Comparison of ENCODE assay signal across 15 cellular contexts in genomic region chr2:109225170-109225775, GRCh38.
DNase-seq lines count a peak whose midpoint lies in the region; ATAC-seq, FAIRE-seq and TF ChIP-seq lines count a peak whose summit lies in the region.
"Had no signal": no experiment of that assay in that cellular context is flagged by ENCODE, and none has a peak within 500 bp of the region (broad histone marks: within the 10 kb centered on the region; RNA-seq: fewer than 3 reads in every experiment).

No MANE protein-coding gene starts in this region.

- H3K27me3 Mint-ChIP-seq in stimulated activated naive B cell treated with anti-CD40 and anti-IgM and Interleukin-4, amounts not matched to agents 10 μg/mL and 1 μg/mL and 100 μg/mL, for 72 hours, result no peaks in the 10 kb centered on the region
- H3K27me3 Mint-ChIP-seq: B cell had no signal

- TF ChIP-seq EP300 in GM12878 (IDR thresholded peaks at IDR 0.05; ENCODE audit: borderline replicate concordance in 1 of 2, control insufficient read depth in 1 of 2, low read depth in 2 of 2, low read length in 2 of 2), result no peak

- TF ChIP-seq POLR2A in GM12878 (IDR thresholded peaks at IDR 0.05; ENCODE audit: low read depth, low read length) (no peak), right lobe of liver (IDR thresholded peaks at IDR 0.05) (no peak)

- H3K9me3 ChIP-seq in right atrium auricular region (no peaks in the 10 kb centered on the region), GM12878 (replicated peaks; ENCODE audit: control insufficient read depth, insufficient read depth, low read length) (no peaks in the 10 kb centered on the region), right lobe of liver (no peaks in the 10 kb centered on the region)

- H3K4me2 ChIP-seq in KMS-11 (peak overlapping the region; percentile 76), GM12878 (ENCODE audit: control insufficient read depth, insufficient read depth) (0 out of 2 replicates have a peak overlapping the region, but pooled peaks have one; percentile 22)

- DNase-seq in right atrium auricular region (ENCODE audit: low spot score) (peak; percentile 36), cardiac septum (ENCODE audit: low spot score) (no peak), GM12878 (ENCODE audit: low read depth, low spot score) (no peak), DMS153 treated with DMSO at 0.1 percent for 48 hours (lab: John Stamatoyannopoulos, UW; ENCODE audit: unreplicated experiment) (no peak), right lobe of liver (no peak)
- no peak for DNase-seq in stimulated activated naive B cell treated with anti-CD40 and anti-IgM and Interleukin-4, amounts not matched to agents 10 μg/mL and 1 μg/mL and 100 μg/mL, for 72 hours
- DNase-seq: ACHN; CD4-positive, CD25-positive, alpha-beta regulatory T cell; GOT3; H9 had no signal

- no peak overlapping the region for H3K9ac ChIP-seq in KMS-11
- peak overlapping the region; percentile 31 for H3K9ac ChIP-seq in GM12878 (ENCODE audit: control insufficient read depth, insufficient read depth, low read length)

- FAIRE-seq in GM12878 (lab: Jason Lieb, UNC), result no peak
- FAIRE-seq: GM12891, K562 had no signal

- H3K36me3 ChIP-seq in right atrium auricular region, result no peaks in the 10 kb centered on the region
- no peaks in the 10 kb centered on the region for H3K36me3 ChIP-seq in KMS-11 (ENCODE audit: insufficient read depth)
- no peaks in the 10 kb centered on the region; a peak in 1 of 4 replicates for H3K36me3 ChIP-seq in GM12878 (ENCODE audit: control insufficient read depth in 2 of 2, insufficient read depth in 2 of 2, low read length in 1 of 2)
- H3K36me3 ChIP-seq in right lobe of liver, result no peaks in the 10 kb centered on the region

- H3K9me3 Mint-ChIP-seq in stimulated activated naive B cell treated with anti-CD40 and anti-IgM and Interleukin-4, amounts not matched to agents 10 μg/mL and 1 μg/mL and 100 μg/mL, for 72 hours, result no peaks in the 10 kb centered on the region
- H3K9me3 Mint-ChIP-seq: CD4-positive, CD25-positive, alpha-beta regulatory T cell; H9 had no signal

- H2AFZ ChIP-seq in KMS-11 (ENCODE audit: low read depth) (peak overlapping the region; percentile 22), GM12878 (ENCODE audit: control insufficient read depth, low read depth, low read length) (no peak overlapping the region; the same call in 1 of the 2 replicates)

- TF ChIP-seq CTCF in right atrium auricular region (IDR thresholded peaks at IDR 0.05) (no peak), KMS-11 (conservative IDR thresholded peaks at IDR 0.05; ENCODE audit: low read depth, low read length) (no peak), GM12878 (IDR thresholded peaks at IDR 0.05 in 2 of 3, conservative IDR thresholded peaks at IDR 0.05 in 1 of 3; ENCODE audit: control insufficient read depth in 2 of 3, extremely low read depth in 1 of 3, insufficient read depth in 1 of 3, low read depth in 3 of 3, low read length in 3 of 3) (no peak), right lobe of liver (IDR thresholded peaks at IDR 0.05) (no peak)

- SMC1A ChIA-PET in GM12878 (lab: Charles Lee; ENCODE audit: uncharacterized antibody, unreplicated experiment), result interaction anchor here (0.7 to 4.6 kb wide), 13 partner anchors 8 to 334 kb away, joined by 3 to 44 read pairs (median 4); partner anchors contain the start of gene SH3RF3

- peak overlapping the region; percentile 14 for H3K27ac Mint-ChIP-seq in stimulated activated naive B cell treated with anti-CD40 and anti-IgM and Interleukin-4, amounts not matched to agents 10 μg/mL and 1 μg/mL and 100 μg/mL, for 72 hours
- H3K27ac Mint-ChIP-seq: B cell; CD4-positive, CD25-positive, alpha-beta regulatory T cell; H9 had no signal

- RAD21 ChIA-PET in GM12878 (lab: Charles Lee; ENCODE audit: unreplicated experiment), result interaction anchor here (0.8 to 4.5 kb wide), 5 partner anchors 8 to 98 kb away, joined by 3 to 30 read pairs (median 3); no protein-coding TSS in a partner anchor

- peaks cover 4 to 27% of the 10 kb centered on the region in 2 donors for H3K4me1 Mint-ChIP-seq in stimulated activated naive B cell treated with anti-CD40 and anti-IgM and Interleukin-4, amounts not matched to agents 10 μg/mL and 1 μg/mL and 100 μg/mL, for 72 hours

- CTCF ChIA-PET in GM12878 (lab: Yijun Ruan, JAX), result interaction anchor here (1.0 to 2.6 kb wide), 5 partner anchors 10 to 93 kb away, joined by 4 to 13 read pairs (median 8); no protein-coding TSS in a partner anchor

- 56% methylated on average over 11 of the region's 11 CpGs for WGBS in GM12878 (ENCODE audit: insufficient coverage, insufficient replicate concordance, low lambda C conversion rate, missing lambda C conversion rate)
- 77% methylated on average over 5 of the region's 11 CpGs for WGBS in right lobe of liver (ENCODE audit: insufficient coverage, low coverage, low lambda C conversion rate, missing lambda C conversion rate)

- no peak for ATAC-seq in GM12878
- ATAC-seq in stimulated activated naive B cell treated with anti-CD40 and anti-IgM and Interleukin-4, amounts not matched to agents 10 μg/mL and 1 μg/mL and 100 μg/mL, for 72 hours (replicated peaks), result no peak
- ATAC-seq in right lobe of liver, result no peak
- ATAC-seq in GM19455 (IDR thresholded peaks at IDR 0.05; ENCODE audit: unreplicated experiment), result no peak
- ATAC-seq: K562 had no signal

- H3K36me3 Mint-ChIP-seq in stimulated activated naive B cell treated with anti-CD40 and anti-IgM and Interleukin-4, amounts not matched to agents 10 μg/mL and 1 μg/mL and 100 μg/mL, for 72 hours, result no peaks in the 10 kb centered on the region

- H3K4me1 ChIP-seq in right atrium auricular region (peaks cover 0 to 8% of the 10 kb centered on the region in 2 donors), KMS-11 (ENCODE audit: low read depth, poor library complexity, severe bottlenecking) (peaks cover 72% of the 10 kb centered on the region), GM12878 (ENCODE audit: control insufficient read depth, insufficient read depth, low read length) (peaks cover 12% of the 10 kb centered on the region), right lobe of liver (peaks cover 0 to 12% (median 0%) of the 10 kb centered on the region in 4 donors)

- no peak overlapping the region for H3K4me3 Mint-ChIP-seq in stimulated activated naive B cell treated with anti-CD40 and anti-IgM and Interleukin-4, amounts not matched to agents 10 μg/mL and 1 μg/mL and 100 μg/mL, for 72 hours
- H3K4me3 Mint-ChIP-seq: B cell; CD4-positive, CD25-positive, alpha-beta regulatory T cell; H9 had no signal

- H3K4me3 ChIP-seq in right atrium auricular region, result no peak overlapping the region
- no peak overlapping the region for H3K4me3 ChIP-seq in KMS-11 (IDR thresholded peaks at IDR 0.05; ENCODE audit: insufficient read depth, low read depth, low read length)
- H3K4me3 ChIP-seq in GM12878, result no peak overlapping the region
- no peak overlapping the region for H3K4me3 ChIP-seq in right lobe of liver
- H3K4me3 ChIP-seq: K562 had no signal

- H3K27ac ChIP-seq in right atrium auricular region (no peak overlapping the region), KMS-11 (peak overlapping the region; percentile 52; the same call in 1 of the 2 replicates), GM12878 (ENCODE audit: control insufficient read depth, insufficient read depth) (peak overlapping the region; percentile 61), right lobe of liver (peak overlapping the region in 1 of 3 donors; percentile 28)

- POLR2A ChIA-PET in GM12878 (lab: Charles Lee), result interaction anchor here (0.8 to 1.2 kb wide), 4 partner anchors 9 to 14 kb away, joined by 3 to 5 read pairs (median 3); no protein-coding TSS in a partner anchor

- H4K20me1 ChIP-seq in KMS-11 (ENCODE audit: insufficient read depth), result no peaks in the 10 kb centered on the region
- no peaks in the 10 kb centered on the region for H4K20me1 ChIP-seq in GM12878 (ENCODE audit: control insufficient read depth, insufficient read depth)

- no peak for TF ChIP-seq RAD21 in GM12878 (IDR thresholded peaks at IDR 0.05; ENCODE audit: insufficient read depth, low read depth, low read length)

- H3K27me3 ChIP-seq in right atrium auricular region (no peaks in the 10 kb centered on the region), KMS-11 (ENCODE audit: insufficient read depth, low read depth) (no peaks in the 10 kb centered on the region), GM12878 (replicated peaks in 1 of 2; ENCODE audit: control insufficient read depth in 2 of 2, insufficient read depth in 2 of 2, low read length in 1 of 2) (no peaks in the 10 kb centered on the region), right lobe of liver (no peaks in the 10 kb centered on the region)

- in situ Hi-C loops in GM12878 (cut with MboI), result no loop called here

- BruUV-seq in GM12878 (replicated peaks; lab: Mats Ljungman, UMichigan), result no TSS peak

- H3K79me2 ChIP-seq in KMS-11 (ENCODE audit: insufficient read depth, low read depth), result no peaks in the 10 kb centered on the region
- H3K79me2 ChIP-seq in GM12878 (ENCODE audit: control insufficient read depth, insufficient read depth, low read length), result no peaks in the 10 kb centered on the region

- intact Hi-C loops in cardiac septum (cut with DNase I), result no loop called here
- intact Hi-C loops in GM12878 (cut with micrococcal nuclease; ENCODE audit: unreplicated experiment), result no loop called here
- intact Hi-C loops in right lobe of liver (cut with DNase I), result no loop called here

TF ChIP-seq in GM12878, 131 proteins besides CTCF, POLR2A, EP300 and RAD21 (continues in another document):
- no peak for TF ChIP-seq YY1 (IDR thresholded peaks at IDR 0.05; ENCODE audit: low read depth, low read length)
- no peak for TF ChIP-seq MYC (IDR thresholded peaks at IDR 0.05; ENCODE audit: insufficient read depth, insufficient read length, insufficient replicate concordance, low read length, severe bottlenecking)
- no peak for TF ChIP-seq KAT2A (conservative IDR thresholded peaks at IDR 0.05; ENCODE audit: control insufficient read depth, low read depth, low read length)
- TF ChIP-seq MTA3 (IDR thresholded peaks at IDR 0.05; ENCODE audit: borderline replicate concordance, low read length), result 0 out of 2 replicates have a peak, but pooled peaks have one; percentile 62
- TF ChIP-seq, protein P1, sequence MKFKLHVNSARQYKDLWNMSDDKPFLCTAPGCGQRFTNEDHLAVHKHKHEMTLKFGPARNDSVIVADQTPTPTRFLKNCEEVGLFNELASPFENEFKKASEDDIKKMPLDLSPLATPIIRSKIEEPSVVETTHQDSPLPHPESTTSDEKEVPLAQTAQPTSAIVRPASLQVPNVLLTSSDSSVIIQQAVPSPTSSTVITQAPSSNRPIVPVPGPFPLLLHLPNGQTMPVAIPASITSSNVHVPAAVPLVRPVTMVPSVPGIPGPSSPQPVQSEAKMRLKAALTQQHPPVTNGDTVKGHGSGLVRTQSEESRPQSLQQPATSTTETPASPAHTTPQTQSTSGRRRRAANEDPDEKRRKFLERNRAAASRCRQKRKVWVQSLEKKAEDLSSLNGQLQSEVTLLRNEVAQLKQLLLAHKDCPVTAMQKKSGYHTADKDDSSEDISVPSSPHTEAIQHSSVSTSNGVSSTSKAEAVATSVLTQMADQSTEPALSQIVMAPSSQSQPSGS (IDR thresholded peaks at IDR 0.05; ENCODE audit: low read length), result peak; percentile 21; the same call in 1 of the 2 replicates
- TF ChIP-seq TCF7 (IDR thresholded peaks at IDR 0.05; ENCODE audit: borderline replicate concordance), result 0 out of 2 replicates have a peak, but pooled peaks have one; percentile 26
- no peak for TF ChIP-seq IRF4 (IDR thresholded peaks at IDR 0.05; ENCODE audit: low read depth, low read length)
- 0 out of 2 replicates have a peak, but pooled peaks have one; percentile 11 for TF ChIP-seq JUNB (IDR thresholded peaks at IDR 0.05)

Comparison
In these comparisons a context has a peak if more than half of its experiments do, and no peak if none do; other contexts are left out.
1. H3K27ac ChIP-seq: peak in KMS-11 (single experiment) and GM12878 (single experiment); none in right atrium auricular region (0 of 2).